19 cellular contexts compared by ENCODE assay signal in the genomic region with DNA sequence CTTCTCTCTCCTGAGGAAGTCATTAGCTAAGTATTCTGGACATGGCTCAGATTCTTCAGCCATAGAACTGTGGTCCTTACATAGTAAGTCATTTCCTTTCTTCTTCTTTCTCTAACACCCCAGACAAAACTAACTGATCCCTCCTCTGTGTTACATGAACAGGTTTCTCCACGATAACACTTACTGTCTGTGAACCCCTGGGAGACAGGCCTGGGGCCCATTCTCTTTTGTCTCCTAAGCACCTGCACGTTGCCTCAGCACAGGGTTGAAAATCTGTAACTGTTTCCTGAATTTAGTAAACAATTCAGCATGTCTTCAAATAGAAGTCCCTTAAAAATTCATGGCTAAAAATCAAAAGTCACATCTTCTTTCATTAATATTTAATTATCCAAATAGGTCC. TPM values are rescaled to one million over a fixed set of nuclear protein-coding genes. Genes with fewer than 3 reads are reported as not detected.
A peak's percentile ranks its signal among the peaks of the same experiment; 100 is the strongest.
DNase-seq lines count a peak whose midpoint lies in the region; ATAC-seq and TF ChIP-seq lines count a peak whose summit lies in the region.
"Had no signal": no experiment of that assay in that cellular context is flagged by ENCODE, and none has a peak within 500 bp of the region (broad histone marks: within the 10 kb centered on the region; RNA-seq: fewer than 3 reads in every experiment).

No MANE protein-coding gene starts in this region.

- H3K27me3 Mint-ChIP-seq in mesothelial cell of epicardium (ENCODE audit: low read depth), result no peaks in the 10 kb centered on the region
- H3K27me3 Mint-ChIP-seq: progenitor cell of endocrine pancreas; stimulated activated memory B cell treated with anti-CD40 and anti-IgM and Interleukin-4, amounts not matched to agents 10 μg/mL and 1 μg/mL and 100 μg/mL, for 72 hours had no signal

- H3K4me1 Mint-ChIP-seq in mesothelial cell of epicardium, result peaks cover 36% of the 10 kb centered on the region
- H3K4me1 Mint-ChIP-seq: activated CD4-positive, alpha-beta T cell treated with anti-CD3 and anti-CD28 coated beads for 36 hours; activated T-helper 17 cell treated with anti-CD3 and anti-CD28 coated beads, Interleukin-2, amount 50 U/mL, for 72 hours; CD4-positive, CD25-positive, alpha-beta regulatory T cell; stimulated activated memory B cell treated with anti-CD40 and anti-IgM and Interleukin-4, amounts not matched to agents 10 μg/mL and 1 μg/mL and 100 μg/mL, for 72 hours had no signal

- DNase-seq in RPMI8226 (peak; percentile 35), mesothelial cell of epicardium (ENCODE audit: low spot score in 2 of 2, unreplicated experiment in 2 of 2) (no peak), anterior cingulate cortex (lab: John Stamatoyannopoulos, UW) (no peak), D341Med (ENCODE audit: low spot score) (no peak)
- DNase-seq in stimulated activated CD4-positive, alpha-beta T cell treated with anti-CD3 and anti-CD28 coated beads, Interleukin-12 subunit alpha, Interleukin-12 subunit beta, amount 100 ng/mL, for 4 hours, result no peak
- DNase-seq: CD4-positive, CD25-positive, alpha-beta regulatory T cell; KG1; left ventricle myocardium inferior; NCI-H2081; NCI-H524 treated with DMSO at 0.1 percent for 48 hours; nephron progenitor cell had no signal

- peaks cover 9% of the 10 kb centered on the region for H3K36me3 Mint-ChIP-seq in mesothelial cell of epicardium
- H3K36me3 Mint-ChIP-seq: activated naive CD8-positive, alpha-beta T cell; CD4-positive, CD25-positive, alpha-beta regulatory T cell; stimulated activated memory B cell treated with anti-CD40 and anti-IgM and Interleukin-4, amounts not matched to agents 10 μg/mL and 1 μg/mL and 100 μg/mL, for 72 hours had no signal

- H3K4me3 Mint-ChIP-seq in mesothelial cell of epicardium, result no peak overlapping the region
- H3K4me3 Mint-ChIP-seq: activated CD4-positive, alpha-beta T cell treated with anti-CD3 and anti-CD28 coated beads for 36 hours; activated naive CD8-positive, alpha-beta T cell; activated T-helper 17 cell treated with anti-CD3 and anti-CD28 coated beads, Interleukin-2, amount 50 U/mL, for 72 hours; CD4-positive, CD25-positive, alpha-beta regulatory T cell; nephron progenitor cell; stimulated activated memory B cell treated with anti-CD40 and anti-IgM and Interleukin-4, amounts not matched to agents 10 μg/mL and 1 μg/mL and 100 μg/mL, for 72 hours had no signal

- H3K27ac Mint-ChIP-seq in mesothelial cell of epicardium, result peak overlapping the region; percentile 48
- H3K27ac Mint-ChIP-seq: activated CD4-positive, alpha-beta T cell treated with anti-CD3 and anti-CD28 coated beads for 36 hours; activated naive CD8-positive, alpha-beta T cell; activated T-helper 17 cell treated with anti-CD3 and anti-CD28 coated beads, Interleukin-2, amount 50 U/mL, for 72 hours; CD4-positive, CD25-positive, alpha-beta regulatory T cell; nephron progenitor cell; progenitor cell of endocrine pancreas; stimulated activated memory B cell treated with anti-CD40 and anti-IgM and Interleukin-4, amounts not matched to agents 10 μg/mL and 1 μg/mL and 100 μg/mL, for 72 hours had no signal

- ATAC-seq in GM18867 (IDR thresholded peaks at IDR 0.05; ENCODE audit: unreplicated experiment), result peak; percentile 15
- ATAC-seq in HG03159 (IDR thresholded peaks at IDR 0.05; ENCODE audit: unreplicated experiment), result peak; percentile 19
- ATAC-seq: activated CD4-positive, alpha-beta T cell treated with anti-CD3 and anti-CD28 coated beads for 36 hours; HCT116; stimulated activated memory B cell treated with anti-CD40 and anti-IgM and Interleukin-4, amounts not matched to agents 10 μg/mL and 1 μg/mL and 100 μg/mL, for 72 hours had no signal

- TF ChIP-seq CTCF in mesothelial cell of epicardium (IDR thresholded peaks at IDR 0.05; ENCODE audit: unreplicated experiment), result no peak

- peaks cover 13% of the 10 kb centered on the region for H3K9me3 Mint-ChIP-seq in mesothelial cell of epicardium
- H3K9me3 Mint-ChIP-seq: activated T-helper 17 cell treated with anti-CD3 and anti-CD28 coated beads, Interleukin-2, amount 50 U/mL, for 72 hours; stimulated activated memory B cell treated with anti-CD40 and anti-IgM and Interleukin-4, amounts not matched to agents 10 μg/mL and 1 μg/mL and 100 μg/mL, for 72 hours had no signal

RNA-seq across cellular contexts. Expression of a gene that starts 24.7 kb away (rescaled TPM):
- 56.6 to 63.5 TPM (median 63.2 TPM) in 3 replicates for total RNA-seq in mesothelial cell of epicardium
- total RNA-seq: CD4-positive, CD25-positive, alpha-beta regulatory T cell had no signal
